12 cellular contexts compared by ENCODE assay signal in genomic region chr2:60834270-60834717, GRCh38. TPM values are rescaled to one million over a fixed set of nuclear protein-coding genes. Genes with fewer than 3 reads are reported as not detected.
DNase-seq lines count a peak whose midpoint lies in the region; ATAC-seq and TF ChIP-seq lines count a peak whose summit lies in the region.
"Had no signal": no experiment of that assay in that cellular context is flagged by ENCODE, and none has a peak within 500 bp of the region (broad histone marks: within the 10 kb centered on the region; RNA-seq: fewer than 3 reads in every experiment).

No MANE protein-coding gene starts in this region.

- H3K4me1 Mint-ChIP-seq in naive B cell (peaks cover 67 to 78% (median 68%) of the 10 kb centered on the region in 3 donors), mesothelial cell of epicardium (peaks cover 4% of the 10 kb centered on the region)

- DNase-seq in naive B cell (no peak), NCI-H510A treated with DMSO at 0.1 percent for 48 hours (lab: John Stamatoyannopoulos, UW) (no peak), mesothelial cell of epicardium (ENCODE audit: low spot score in 2 of 2, unreplicated experiment in 2 of 2) (no peak)
- DNase-seq: activated naive CD4-positive, alpha-beta T cell treated with Interleukin-2 at 50 U/mL for 16 hours; DMS79 treated with DMSO at 0.1 percent for 48 hours; glutamatergic neuron; NCI-H187 had no signal

- H3K4me3 Mint-ChIP-seq in naive B cell (peak overlapping the region in 6 of 8 donors; percentile 46 to 80 (median 71)), mesothelial cell of epicardium (no peak overlapping the region)

- H3K36me3 Mint-ChIP-seq in naive B cell (peaks cover 0 to 7% of the 10 kb centered on the region in 2 donors), mesothelial cell of epicardium (no peaks in the 10 kb centered on the region)

- ATAC-seq in GM18858 (IDR thresholded peaks at IDR 0.05; ENCODE audit: unreplicated experiment): peak; percentile 42
- ATAC-seq in GM21825 (IDR thresholded peaks at IDR 0.05; ENCODE audit: unreplicated experiment): peak; percentile 40
- peak; percentile 37 for ATAC-seq in HG03565 (IDR thresholded peaks at IDR 0.05; ENCODE audit: unreplicated experiment)
- ATAC-seq in naive B cell (ENCODE audit: low read depth in 2 of 2): peak; percentile 89 to 92
- no peak for ATAC-seq in SK-N-SH treated with all-trans-retinoic acid at 6 μM for 48 hours
- no peak for ATAC-seq in HG03280 (IDR thresholded peaks at IDR 0.05; ENCODE audit: unreplicated experiment)

- peaks cover 0 to 4% (median 0%) of the 10 kb centered on the region in 7 donors for H3K9me3 Mint-ChIP-seq in naive B cell
- no peaks in the 10 kb centered on the region for H3K9me3 Mint-ChIP-seq in mesothelial cell of epicardium

- H3K27me3 Mint-ChIP-seq in naive B cell (no peaks in the 10 kb centered on the region), mesothelial cell of epicardium (ENCODE audit: low read depth) (peaks cover 26% of the 10 kb centered on the region)

- TF ChIP-seq CTCF in mesothelial cell of epicardium (IDR thresholded peaks at IDR 0.05; ENCODE audit: unreplicated experiment): no peak

- H3K27ac Mint-ChIP-seq in naive B cell: peak overlapping the region; percentile 92 to 99 (median 96)
- no peak overlapping the region for H3K27ac Mint-ChIP-seq in mesothelial cell of epicardium

TF ChIP-seq in SK-N-SH treated with all-trans-retinoic acid at 6 μM for 48 hours, 23 proteins besides CTCF, POLR2A, EP300 and RAD21:
- TF ChIP-seq ISL1 (CRISPR knock-in tag; IDR thresholded peaks at IDR 0.05) (no peak), ESRRG (CRISPR knock-in tag; IDR thresholded peaks at IDR 0.05) (no peak), ZNF8 (CRISPR knock-in tag; IDR thresholded peaks at IDR 0.05) (no peak), CSDC2 (CRISPR knock-in tag; IDR thresholded peaks at IDR 0.05) (no peak), OSR1 (CRISPR knock-in tag; IDR thresholded peaks at IDR 0.05) (no peak), GLIS3 (CRISPR knock-in tag; IDR thresholded peaks at IDR 0.05) (no peak), ARNTL (CRISPR knock-in tag; IDR thresholded peaks at IDR 0.05; ENCODE audit: borderline replicate concordance, low read depth) (no peak), BACH2 (CRISPR knock-in tag; IDR thresholded peaks at IDR 0.05; ENCODE audit: borderline replicate concordance) (no peak), TCF4 (CRISPR knock-in tag; IDR thresholded peaks at IDR 0.05; ENCODE audit: borderline replicate concordance) (no peak), RARB (CRISPR knock-in tag; IDR thresholded peaks at IDR 0.05) (no peak), ZNF70 (CRISPR knock-in tag; IDR thresholded peaks at IDR 0.05) (no peak)

RNA-seq across cellular contexts. Expression of gene REL, which starts 47.1 kb away (rescaled TPM):
- 100 to 1,000 TPM in 3 of 6 donors, 10 to 100 TPM in 3; 30.1 to 125 (median 106) TPM for polyA plus RNA-seq in naive B cell (ENCODE audit: low read depth in 6 of 6)
- total RNA-seq in mesothelial cell of epicardium: 27.8 to 29.8 TPM (median 29.4 TPM) in 3 replicates

Comparison
In these comparisons a context has a peak if more than half of its experiments do, and no peak if none do; other contexts are left out.
1. ATAC-seq: peak in GM18858 (single experiment), GM21825 (single experiment), HG03565 (single experiment) and naive B cell (2 of 2); none in SK-N-SH treated with all-trans-retinoic acid at 6 μM for 48 hours (single experiment) and HG03280 (single experiment).